In the genomic region with DNA sequence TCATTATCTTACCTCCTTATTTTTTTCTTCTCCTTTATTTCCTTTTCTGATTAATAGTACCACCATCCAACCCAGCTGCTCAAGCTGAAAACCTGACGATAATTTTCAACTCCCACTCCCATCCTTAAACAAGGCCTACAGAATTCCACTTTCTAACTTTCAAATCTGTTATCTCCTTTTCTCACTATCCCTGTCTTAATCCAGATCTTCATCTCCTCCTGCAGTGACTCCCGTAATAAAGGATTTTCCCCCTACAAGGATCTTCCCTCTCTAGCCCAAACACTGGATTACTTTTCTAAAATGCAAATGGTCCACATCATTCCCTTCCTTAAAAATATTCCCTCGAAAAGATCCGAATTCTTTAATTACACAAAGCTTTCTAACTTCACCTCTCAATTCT, we compare ENCODE assay signal across 1 cellular context.
TF ChIP-seq lines count a peak whose summit lies in the region.

No MANE protein-coding gene starts in this region.

TF ChIP-seq in K562, 482 proteins besides CTCF, POLR2A, EP300 and RAD21:
- TF ChIP-seq, protein P1, sequence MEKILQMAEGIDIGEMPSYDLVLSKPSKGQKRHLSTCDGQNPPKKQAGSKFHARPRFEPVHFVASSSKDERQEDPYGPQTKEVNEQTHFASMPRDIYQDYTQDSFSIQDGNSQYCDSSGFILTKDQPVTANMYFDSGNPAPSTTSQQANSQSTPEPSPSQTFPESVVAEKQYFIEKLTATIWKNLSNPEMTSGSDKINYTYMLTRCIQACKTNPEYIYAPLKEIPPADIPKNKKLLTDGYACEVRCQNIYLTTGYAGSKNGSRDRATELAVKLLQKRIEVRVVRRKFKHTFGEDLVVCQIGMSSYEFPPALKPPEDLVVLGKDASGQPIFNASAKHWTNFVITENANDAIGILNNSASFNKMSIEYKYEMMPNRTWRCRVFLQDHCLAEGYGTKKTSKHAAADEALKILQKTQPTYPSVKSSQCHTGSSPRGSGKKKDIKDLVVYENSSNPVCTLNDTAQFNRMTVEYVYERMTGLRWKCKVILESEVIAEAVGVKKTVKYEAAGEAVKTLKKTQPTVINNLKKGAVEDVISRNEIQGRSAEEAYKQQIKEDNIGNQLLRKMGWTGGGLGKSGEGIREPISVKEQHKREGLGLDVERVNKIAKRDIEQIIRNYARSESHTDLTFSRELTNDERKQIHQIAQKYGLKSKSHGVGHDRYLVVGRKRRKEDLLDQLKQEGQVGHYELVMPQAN (IDR thresholded peaks at IDR 0.05; ENCODE audit: borderline replicate concordance): 0 out of 2 replicates have a peak, but pooled peaks have one; percentile 30
- TF ChIP-seq, protein P2, sequence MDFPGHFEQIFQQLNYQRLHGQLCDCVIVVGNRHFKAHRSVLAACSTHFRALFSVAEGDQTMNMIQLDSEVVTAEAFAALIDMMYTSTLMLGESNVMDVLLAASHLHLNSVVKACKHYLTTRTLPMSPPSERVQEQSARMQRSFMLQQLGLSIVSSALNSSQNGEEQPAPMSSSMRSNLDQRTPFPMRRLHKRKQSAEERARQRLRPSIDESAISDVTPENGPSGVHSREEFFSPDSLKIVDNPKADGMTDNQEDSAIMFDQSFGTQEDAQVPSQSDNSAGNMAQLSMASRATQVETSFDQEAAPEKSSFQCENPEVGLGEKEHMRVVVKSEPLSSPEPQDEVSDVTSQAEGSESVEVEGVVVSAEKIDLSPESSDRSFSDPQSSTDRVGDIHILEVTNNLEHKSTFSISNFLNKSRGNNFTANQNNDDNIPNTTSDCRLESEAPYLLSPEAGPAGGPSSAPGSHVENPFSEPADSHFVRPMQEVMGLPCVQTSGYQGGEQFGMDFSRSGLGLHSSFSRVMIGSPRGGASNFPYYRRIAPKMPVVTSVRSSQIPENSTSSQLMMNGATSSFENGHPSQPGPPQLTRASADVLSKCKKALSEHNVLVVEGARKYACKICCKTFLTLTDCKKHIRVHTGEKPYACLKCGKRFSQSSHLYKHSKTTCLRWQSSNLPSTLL (IDR thresholded peaks at IDR 0.05): no peak
- peak; percentile 44; the same call in 1 of the 2 replicates for TF ChIP-seq ZSCAN29 (IDR thresholded peaks at IDR 0.05)
